ENCODE assay signal across 7 cellular contexts in the genomic region with DNA sequence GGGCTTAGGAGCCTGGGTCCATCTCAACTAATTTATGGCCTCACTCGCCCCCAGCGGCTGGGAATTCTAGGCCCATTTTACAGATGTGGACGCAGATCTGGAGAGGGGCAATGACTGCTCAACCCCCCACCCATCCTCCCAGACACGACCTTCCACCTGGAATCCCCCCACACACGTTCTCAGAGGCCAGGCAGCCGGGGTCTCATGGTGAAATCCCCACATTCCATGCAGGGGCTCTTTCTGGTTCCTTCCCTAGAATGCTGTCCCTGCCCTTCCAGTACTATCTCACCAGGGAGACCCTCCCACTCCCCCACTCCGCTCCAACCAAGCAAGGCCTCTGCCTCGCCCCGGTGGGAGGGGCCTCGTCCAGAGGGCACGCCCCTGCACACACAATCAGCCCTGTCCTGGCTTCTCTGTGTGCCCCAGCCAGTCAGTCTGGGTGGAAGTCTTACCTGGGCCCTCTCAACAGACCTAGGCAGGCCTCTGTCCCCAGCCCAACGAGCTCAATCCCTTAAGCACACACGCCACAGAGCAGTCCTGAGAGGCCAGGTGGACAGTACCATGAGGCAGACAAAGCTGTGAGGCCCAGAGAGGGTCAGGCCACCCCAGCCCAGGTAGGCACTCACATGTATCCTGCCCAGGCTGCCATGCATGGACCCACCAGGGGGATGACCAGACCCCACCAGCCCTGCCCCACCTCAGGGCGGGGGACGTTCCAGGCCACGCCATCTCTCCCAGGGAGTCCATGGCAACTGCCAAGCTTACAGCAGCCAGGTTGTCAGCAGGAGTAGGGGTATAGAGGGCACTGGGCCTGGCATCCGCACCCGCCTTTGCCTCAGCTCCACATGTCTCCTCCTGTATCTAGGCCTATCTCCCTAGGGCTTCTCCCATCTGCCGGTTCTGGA. TPM values are rescaled to one million over a fixed set of nuclear protein-coding genes. Genes with fewer than 3 reads are reported as not detected.
A peak's percentile ranks its signal among the peaks of the same experiment; 100 is the strongest.
DNase-seq lines count a peak whose midpoint lies in the region; ATAC-seq and TF ChIP-seq lines count a peak whose summit lies in the region.

No MANE protein-coding gene starts in this region.

- POLR2A ChIA-PET in HEK293 (lab: Yijun Ruan, JAX) = interaction anchor here (1.0 kb wide), 1 partner anchor 14 kb away, joined by 5 read pairs; no protein-coding TSS in a partner anchor

- H3K4me3 ChIP-seq in HEK293 (ENCODE audit: low read depth, low read length) (no peak overlapping the region), endodermal cell (ENCODE audit: low read length) (peak overlapping the region; percentile 82), osteoblast (ENCODE audit: insufficient read depth, low read length) (peak overlapping the region; percentile 84), Karpas-422 (ENCODE audit: low read length) (no peak overlapping the region)

- peak overlapping the region; percentile 91 for H3K27ac Mint-ChIP-seq in endodermal cell

- 33 to 48% methylated on average over 8 to 19 of the region's 19 CpGs for WGBS in endodermal cell (ENCODE audit: insufficient coverage in 1 of 2, insufficient read length in 1 of 2), 2 experiments

- H3K4me3 Mint-ChIP-seq in endodermal cell = peak overlapping the region; percentile 69

- TF ChIP-seq CTCF in HEK293 (tag by site-specific recombination; IDR thresholded peaks at IDR 0.05) (no peak), endodermal cell (conservative IDR thresholded peaks at IDR 0.05) (no peak), osteoblast (IDR thresholded peaks at IDR 0.05; ENCODE audit: extremely low read depth, low read depth, low read length) (no peak)

- CTCF ChIA-PET in HEK293 (lab: Yijun Ruan, JAX) = interaction anchor here (0.6 to 1.6 kb wide), 3 partner anchors 14 to 549 kb away, joined by 3 to 5 read pairs (median 3); no protein-coding TSS in a partner anchor

- peak; percentile 76 for DNase-seq in SK-N-DZ (ENCODE audit: low spot score)
- peak; percentile 98 for DNase-seq in endodermal cell
- peak; percentile 78 for DNase-seq in osteoblast (ENCODE audit: insufficient read length, low spot score, missing footprints)
- no peak for DNase-seq in NCI-H187 (lab: John Stamatoyannopoulos, UW)
- DNase-seq in Karpas-422 = no peak

- H3K4me1 Mint-ChIP-seq in endodermal cell = peaks cover 12% of the 10 kb centered on the region

- H3K9ac ChIP-seq in endodermal cell (ENCODE audit: extremely low read depth, low read length, poor library complexity, severe bottlenecking) (no peak overlapping the region), Karpas-422 (ENCODE audit: low read length) (no peak overlapping the region)

- H3K4me2 ChIP-seq in osteoblast (ENCODE audit: insufficient read depth, low read length) (peak overlapping the region; percentile 91), Karpas-422 (ENCODE audit: low read depth, low read length, poor library complexity, severe bottlenecking) (no peak overlapping the region)

- H3K79me2 ChIP-seq in osteoblast (ENCODE audit: insufficient read depth, low read length) = peaks cover 6% of the 10 kb centered on the region
- H3K79me2 ChIP-seq in Karpas-422 (ENCODE audit: low read length) = no peaks in the 10 kb centered on the region

- H3K9me3 Mint-ChIP-seq in endodermal cell = no peaks in the 10 kb centered on the region

- H3K9me3 ChIP-seq in HEK293 (ENCODE audit: control insufficient read depth, insufficient read depth, low read depth, low read length) (no peaks in the 10 kb centered on the region), endodermal cell (ENCODE audit: control insufficient read depth, low read length) (no peaks in the 10 kb centered on the region), osteoblast (ENCODE audit: low read depth, low read length) (no peaks in the 10 kb centered on the region), Karpas-422 (ENCODE audit: low read length) (no peaks in the 10 kb centered on the region)

- H3K36me3 Mint-ChIP-seq in endodermal cell (ENCODE audit: low read depth) = peaks cover 10% of the 10 kb centered on the region

- no peaks in the 10 kb centered on the region for H3K9me2 ChIP-seq in Karpas-422 (replicated peaks; ENCODE audit: insufficient read depth, low read length)

- peaks cover 2% of the 10 kb centered on the region for H3K27me3 Mint-ChIP-seq in endodermal cell (ENCODE audit: insufficient read depth)

- no peak overlapping the region for H3K27ac ChIP-seq in HEK293 (ENCODE audit: extremely low read depth, low read depth, low read length)
- peak overlapping the region; percentile 49 for H3K27ac ChIP-seq in endodermal cell (ENCODE audit: low read depth, low read length)
- H3K27ac ChIP-seq in osteoblast (ENCODE audit: low read depth, low read length) = no peak overlapping the region
- H3K27ac ChIP-seq in Karpas-422 (ENCODE audit: low read length) = no peak overlapping the region

- H3K36me3 ChIP-seq in HEK293 (ENCODE audit: control insufficient read depth in 2 of 2, insufficient read depth in 1 of 2, low read length in 2 of 2) (peaks cover 0 to 23% of the 10 kb centered on the region in 2 experiments; a peak in 1 of 3 replicates), endodermal cell (ENCODE audit: control insufficient read depth, insufficient read depth, low read length) (no peaks in the 10 kb centered on the region), osteoblast (ENCODE audit: insufficient read depth, low read length) (peaks cover 4% of the 10 kb centered on the region), Karpas-422 (ENCODE audit: insufficient read depth, low read length) (no peaks in the 10 kb centered on the region)

- no peak for ATAC-seq in GM19023 (IDR thresholded peaks at IDR 0.05; ENCODE audit: unreplicated experiment)

- H3K27me3 ChIP-seq in endodermal cell (ENCODE audit: control insufficient read depth, insufficient read depth, low read length, poor library complexity, severe bottlenecking) (no peaks in the 10 kb centered on the region), osteoblast (ENCODE audit: insufficient read depth, low read length) (no peaks in the 10 kb centered on the region), Karpas-422 (ENCODE audit: low read length) (no peaks in the 10 kb centered on the region)

- no peaks in the 10 kb centered on the region for H4K20me1 ChIP-seq in osteoblast (ENCODE audit: insufficient read depth, low read length)
- H4K20me1 ChIP-seq in Karpas-422 (ENCODE audit: insufficient read depth, low read depth, low read length) = no peaks in the 10 kb centered on the region

- H2AFZ ChIP-seq in osteoblast (ENCODE audit: low read length) (peak overlapping the region; percentile 89), Karpas-422 (ENCODE audit: low read length) (no peak overlapping the region)

- peaks cover 3% of the 10 kb centered on the region; the same call in 1 of the 2 replicates for H3K4me1 ChIP-seq in HEK293 (ENCODE audit: control insufficient read depth, insufficient read depth, low read length)
- H3K4me1 ChIP-seq in endodermal cell (ENCODE audit: control insufficient read depth, insufficient read depth, low read length) = peaks cover 3% of the 10 kb centered on the region
- H3K4me1 ChIP-seq in osteoblast (ENCODE audit: insufficient read depth, low read length) = peaks cover 12% of the 10 kb centered on the region
- H3K4me1 ChIP-seq in Karpas-422 (ENCODE audit: low read length) = no peaks in the 10 kb centered on the region

TF ChIP-seq in HEK293, 187 proteins besides CTCF, POLR2A, EP300 and RAD21 (continues in another document):
- TF ChIP-seq ZNF664 (tag by site-specific recombination; IDR thresholded peaks at IDR 0.05) (0 out of 2 replicates have a peak, but pooled peaks have one; percentile 8), ZNF558 (tag by site-specific recombination; IDR thresholded peaks at IDR 0.05) (no peak), ZNF184 (tag by site-specific recombination; IDR thresholded peaks at IDR 0.05) (no peak), ZNF335 (tag by site-specific recombination; conservative IDR thresholded peaks at IDR 0.05) (no peak), HOXC10 (CRISPR knock-in tag; IDR thresholded peaks at IDR 0.05) (no peak), EGR2 (tag by site-specific recombination; IDR thresholded peaks at IDR 0.05; ENCODE audit: low read depth) (0 out of 2 replicates have a peak, but pooled peaks have one; percentile 16), ZNF426 (tag by site-specific recombination; IDR thresholded peaks at IDR 0.05) (no peak), KLF9 (tag by site-specific recombination; IDR thresholded peaks at IDR 0.05; ENCODE audit: low read depth) (peak; percentile 50; the same call in 1 of the 2 replicates), ZNF658 (tag by site-specific recombination; IDR thresholded peaks at IDR 0.05) (no peak), ZNF548 (tag by site-specific recombination; IDR thresholded peaks at IDR 0.05) (no peak), ZFP41 (tag by site-specific recombination; IDR thresholded peaks at IDR 0.05; ENCODE audit: borderline replicate concordance) (no peak), ZNF311 (tag by site-specific recombination; IDR thresholded peaks at IDR 0.05; ENCODE audit: borderline replicate concordance) (no peak), ZNF514 (tag by site-specific recombination; IDR thresholded peaks at IDR 0.05) (no peak), ZNF132 (tag by site-specific recombination; IDR thresholded peaks at IDR 0.05; ENCODE audit: borderline replicate concordance) (no peak)
- TF ChIP-seq, protein P1, sequence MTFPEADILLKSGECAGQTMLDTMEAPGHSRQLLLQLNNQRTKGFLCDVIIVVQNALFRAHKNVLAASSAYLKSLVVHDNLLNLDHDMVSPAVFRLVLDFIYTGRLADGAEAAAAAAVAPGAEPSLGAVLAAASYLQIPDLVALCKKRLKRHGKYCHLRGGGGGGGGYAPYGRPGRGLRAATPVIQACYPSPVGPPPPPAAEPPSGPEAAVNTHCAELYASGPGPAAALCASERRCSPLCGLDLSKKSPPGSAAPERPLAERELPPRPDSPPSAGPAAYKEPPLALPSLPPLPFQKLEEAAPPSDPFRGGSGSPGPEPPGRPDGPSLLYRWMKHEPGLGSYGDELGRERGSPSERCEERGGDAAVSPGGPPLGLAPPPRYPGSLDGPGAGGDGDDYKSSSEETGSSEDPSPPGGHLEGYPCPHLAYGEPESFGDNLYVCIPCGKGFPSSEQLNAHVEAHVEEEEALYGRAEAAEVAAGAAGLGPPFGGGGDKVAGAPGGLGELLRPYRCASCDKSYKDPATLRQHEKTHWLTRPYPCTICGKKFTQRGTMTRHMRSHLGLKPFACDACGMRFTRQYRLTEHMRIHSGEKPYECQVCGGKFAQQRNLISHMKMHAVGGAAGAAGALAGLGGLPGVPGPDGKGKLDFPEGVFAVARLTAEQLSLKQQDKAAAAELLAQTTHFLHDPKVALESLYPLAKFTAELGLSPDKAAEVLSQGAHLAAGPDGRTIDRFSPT (tag by site-specific recombination; IDR thresholded peaks at IDR 0.05) = peak; percentile 50; the same call in 1 of the 2 replicates

RNA-seq across cellular contexts. Expression of gene ANKRD9, which starts 1.3 kb away (rescaled TPM):
- polyA plus RNA-seq in SK-N-DZ (2014; cell fraction: cytosol; rRNA removed) = 14.0 and 17.8 TPM in 2 replicates
- polyA plus RNA-seq in SK-N-DZ (2014; cell fraction: nucleus; rRNA removed) = 37.9 and 66.9 TPM in 2 replicates
- total RNA-seq in endodermal cell = 10 to 100 TPM; 32.7 to 38.9 TPM
- polyA plus RNA-seq in endodermal cell (2013, experiment 1 of 2) = 28.5 TPM
- polyA plus RNA-seq in endodermal cell (2013, experiment 2 of 2) = 27.2 TPM
- 13.6 and 15.6 TPM in 2 replicates for total RNA-seq in osteoblast
- 0.04 TPM in 2 replicates for total RNA-seq in Karpas-422 (2014; rRNA removed; shearing (Covaris generic); ENCODE audit: low replicate concordance)

Comparison
In these comparisons a context has a peak if more than half of its experiments do, and no peak if none do; other contexts are left out.
1. H3K4me3 ChIP-seq: peak in endodermal cell (single experiment) and osteoblast (single experiment); none in HEK293 (single experiment) and Karpas-422 (single experiment).
2. DNase-seq: peak in SK-N-DZ (single experiment), endodermal cell (single experiment) and osteoblast (single experiment); none in NCI-H187 (0 of 2) and Karpas-422 (single experiment).
3. RNA of gene ANKRD9, which starts 1.3 kb away (total RNA-seq): 32.7 to 38.9 TPM in endodermal cell and 13.6 to 15.6 TPM in osteoblast; 0.04 TPM in Karpas-422; every median in the first group is over 10 times any median in the second.